ENCODE assay signal across 8 cellular contexts in the genomic region with DNA sequence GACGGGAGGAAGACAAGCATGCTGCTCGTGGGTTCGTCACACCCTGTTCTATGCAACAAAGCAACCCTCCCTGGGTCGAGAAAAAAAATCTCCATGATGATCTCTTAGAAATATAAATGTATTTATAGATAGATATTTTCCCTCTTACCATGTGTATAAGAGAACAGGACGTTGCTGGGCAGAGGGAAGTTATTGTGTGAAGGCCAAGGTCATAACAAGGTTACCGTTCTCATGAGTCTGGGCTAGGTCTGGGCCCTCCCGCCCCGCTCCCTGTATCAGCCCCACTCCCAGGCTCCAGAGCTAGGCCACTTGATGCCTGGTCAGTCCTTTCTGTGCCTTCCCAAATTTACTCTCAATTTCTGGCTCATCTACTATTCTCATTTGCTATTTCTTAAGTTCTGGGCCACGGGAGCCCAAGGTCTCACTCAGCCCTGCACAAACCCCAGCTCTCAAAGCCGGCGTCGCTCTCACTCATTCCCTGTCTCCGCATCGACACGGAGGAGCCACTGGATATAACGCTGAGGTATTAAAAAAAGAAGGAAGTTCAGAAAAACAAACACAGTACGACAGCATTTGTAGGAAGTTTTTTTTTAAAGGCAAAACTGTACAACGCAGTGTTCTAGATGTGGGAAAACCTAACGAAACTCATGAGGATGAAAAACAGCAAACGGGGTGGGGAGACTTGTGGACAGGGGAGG.
DNase-seq lines count a peak whose midpoint lies in the region; ATAC-seq and TF ChIP-seq lines count a peak whose summit lies in the region.

No MANE protein-coding gene starts in this region.

- peak overlapping the region; percentile 27 for H3K4me3 ChIP-seq in ovary

- TF ChIP-seq CTCF in activated B cell treated with CpG ODN at 0.5 μM for 24 hours (IDR thresholded peaks at IDR 0.05) (no peak), ovary (IDR thresholded peaks at IDR 0.05) (peak in 1 of 3 donors; percentile 5)

- H3K36me3 ChIP-seq in ovary = no peaks in the 10 kb centered on the region

- CTCF ChIA-PET in activated B cell treated with CpG ODN at 0.5 μM for 24 hours (lab: Charles Lee) = no interaction called here

- no peak for TF ChIP-seq EP300 in ovary (IDR thresholded peaks at IDR 0.05)

- no peaks in the 10 kb centered on the region for H3K27me3 ChIP-seq in ovary

- H3K4me1 ChIP-seq in ovary (ENCODE audit: insufficient read depth) = peaks cover 8% of the 10 kb centered on the region

- no peak for TF ChIP-seq POLR2A in ovary (IDR thresholded peaks at IDR 0.05)

- H3K27me3 Mint-ChIP-seq in activated T-cell treated with anti-CD3 and anti-CD28 coated beads, Interleukin-2, amount 50 U/mL, for 24 hours = no peaks in the 10 kb centered on the region
- H3K27me3 Mint-ChIP-seq in activated B cell treated with CpG ODN at 0.5 μM for 24 hours = no peaks in the 10 kb centered on the region

- no peaks in the 10 kb centered on the region for H3K36me3 Mint-ChIP-seq in activated T-cell treated with anti-CD3 and anti-CD28 coated beads, Interleukin-2, amount 50 U/mL, for 24 hours (ENCODE audit: low read depth)
- peaks cover 3% of the 10 kb centered on the region for H3K36me3 Mint-ChIP-seq in activated B cell treated with CpG ODN at 0.5 μM for 24 hours (ENCODE audit: low read depth)

- no peaks in the 10 kb centered on the region for H3K9me3 Mint-ChIP-seq in activated T-cell treated with anti-CD3 and anti-CD28 coated beads, Interleukin-2, amount 50 U/mL, for 24 hours
- H3K9me3 Mint-ChIP-seq in activated B cell treated with CpG ODN at 0.5 μM for 24 hours = no peaks in the 10 kb centered on the region

- intact Hi-C loops in activated B cell treated with CpG ODN at 0.5 μM for 24 hours (cut with micrococcal nuclease) = loop anchor here (1.0 to 10.0 kb wide), 10 partner anchors 33 to 1905 kb away; partner anchors contain the start of genes BPHL, ECI2, FARS2 and LYRM4
- intact Hi-C loops in ovary (cut with DNase I) = loop anchor here in 1 of 4 donors (5.0 kb wide), 1 partner anchor 1672 kb away; no protein-coding TSS in a partner anchor

- H3K27ac Mint-ChIP-seq in activated T-cell treated with anti-CD3 and anti-CD28 coated beads, Interleukin-2, amount 50 U/mL, for 24 hours = peak overlapping the region; percentile 80
- peak overlapping the region; percentile 92 for H3K27ac Mint-ChIP-seq in activated B cell treated with CpG ODN at 0.5 μM for 24 hours

- H3K4me3 Mint-ChIP-seq in activated T-cell treated with anti-CD3 and anti-CD28 coated beads, Interleukin-2, amount 50 U/mL, for 24 hours = peak overlapping the region; percentile 57
- H3K4me3 Mint-ChIP-seq in activated B cell treated with CpG ODN at 0.5 μM for 24 hours = peak overlapping the region; percentile 89

- no peak for DNase-seq in activated T-cell treated with anti-CD3 and anti-CD28 coated beads, Interleukin-2, amount 50 U/mL, for 24 hours
- no peak for DNase-seq in activated T-cell treated with anti-CD3 and anti-CD28 coated beads, Interleukin-2, amount 50 U/mL, for 48 hours
- DNase-seq in activated B cell treated with CpG ODN at 0.5 μM for 24 hours = no peak
- DNase-seq in fibroblast of peridontal ligament (ENCODE audit: extremely low read depth) = peak; percentile 37
- peak; percentile 57 to 74 (median 63) for DNase-seq in ovary
- no peak for DNase-seq in stimulated activated CD4-positive, alpha-beta T cell treated with anti-CD3 and anti-CD28 coated beads, Interleukin-12 subunit alpha, Interleukin-12 subunit beta, amount 100 ng/mL, for 4 hours

- ATAC-seq in activated B cell treated with CpG ODN at 0.5 μM for 24 hours (ENCODE audit: low read depth) (no peak), GM18909 (IDR thresholded peaks at IDR 0.05; ENCODE audit: poor library complexity, unreplicated experiment) (no peak), HG02973 (IDR thresholded peaks at IDR 0.05; ENCODE audit: unreplicated experiment) (no peak)

- WGBS in ovary, 3 donors = 8 to 13% (median 8%) methylated on average over 20 of the region's 20 CpGs

- no peaks in the 10 kb centered on the region for H3K9me3 ChIP-seq in ovary

- H3K4me1 Mint-ChIP-seq in activated T-cell treated with anti-CD3 and anti-CD28 coated beads, Interleukin-2, amount 50 U/mL, for 24 hours (ENCODE audit: low read depth) = peaks cover 15% of the 10 kb centered on the region
- peaks cover 36% of the 10 kb centered on the region for H3K4me1 Mint-ChIP-seq in activated B cell treated with CpG ODN at 0.5 μM for 24 hours

- POLR2A ChIA-PET in activated B cell treated with CpG ODN at 0.5 μM for 24 hours (lab: Charles Lee) = interaction anchor here (0.7 kb wide), 1 partner anchor 663 kb away, joined by 4 read pairs; no protein-coding TSS in a partner anchor

- peak overlapping the region; percentile 54 to 84 for H3K27ac ChIP-seq in ovary

Comparison
In these comparisons a context has a peak if more than half of its experiments do, and no peak if none do; other contexts are left out.
1. DNase-seq: peak in fibroblast of peridontal ligament (single experiment) and ovary (5 of 5); none in activated T-cell treated with anti-CD3 and anti-CD28 coated beads, Interleukin-2, amount 50 U/mL, for 24 hours (single experiment), activated T-cell treated with anti-CD3 and anti-CD28 coated beads, Interleukin-2, amount 50 U/mL, for 48 hours (0 of 2), activated B cell treated with CpG ODN at 0.5 μM for 24 hours (single experiment) and stimulated activated CD4-positive, alpha-beta T cell treated with anti-CD3 and anti-CD28 coated beads, Interleukin-12 subunit alpha, Interleukin-12 subunit beta, amount 100 ng/mL, for 4 hours (single experiment).